In genomic region chr5:150624334-150625163, GRCh38 we compare ENCODE assay signal across 8 cellular contexts. TPM values are rescaled to one million over a fixed set of nuclear protein-coding genes. Genes with fewer than 3 reads are reported as not detected.
DNase-seq lines count a peak whose midpoint lies in the region; ATAC-seq, FAIRE-seq and TF ChIP-seq lines count a peak whose summit lies in the region.

No MANE protein-coding gene starts in this region.

- peak overlapping the region; percentile 94 for H3K4me2 ChIP-seq in A549

- H3K9me3 ChIP-seq in A549 (no peaks in the 10 kb centered on the region), MG63 (no peaks in the 10 kb centered on the region; the same call in 1 of the 2 replicates), cardiac muscle cell (ENCODE audit: low read depth) (no peaks in the 10 kb centered on the region)

- DNase-seq in A549 (ENCODE audit: low read depth in 1 of 2, low spot score in 1 of 2), result peak in 1 of 2 experiments; percentile 70
- DNase-seq in MG63, result no peak
- DNase-seq in activated naive CD4-positive, alpha-beta T cell treated with anti-CD3 and anti-CD28 coated beads, Interleukin-2, amount 10 ng/mL, durations not matched to agents 7 days and 5 days, result peak; percentile 39
- peak; percentile 55 to 63 for DNase-seq in cardiac muscle cell (ENCODE audit: low read depth in 1 of 2, low spot score in 1 of 2)
- DNase-seq in putamen (ENCODE audit: low spot score), result peak; percentile 58

- no peaks in the 10 kb centered on the region for H3K9me3 Mint-ChIP-seq in activated naive CD4-positive, alpha-beta T cell treated with anti-CD3 and anti-CD28 coated beads, Interleukin-2, amount 10 ng/mL, durations not matched to agents 7 days and 5 days

- no peak for TF ChIP-seq CTCF in A549 (IDR thresholded peaks at IDR 0.05)
- no peak for TF ChIP-seq CTCF in cardiac muscle cell (IDR thresholded peaks at IDR 0.05; ENCODE audit: low read depth, low read length)

- peak; percentile 36 to 67 for ATAC-seq in A549
- peak; percentile 32 for ATAC-seq in GM19035 (IDR thresholded peaks at IDR 0.05; ENCODE audit: unreplicated experiment)
- ATAC-seq in HG03280 (IDR thresholded peaks at IDR 0.05; ENCODE audit: unreplicated experiment), result no peak
- ATAC-seq in HG03097 (IDR thresholded peaks at IDR 0.05; ENCODE audit: low FRiP score, unreplicated experiment), result no peak

- no peaks in the 10 kb centered on the region for H3K36me3 Mint-ChIP-seq in activated naive CD4-positive, alpha-beta T cell treated with anti-CD3 and anti-CD28 coated beads, Interleukin-2, amount 10 ng/mL, durations not matched to agents 7 days and 5 days

- TF ChIP-seq EP300 in A549 (IDR thresholded peaks at IDR 0.05), result no peak

- peak overlapping the region; percentile 79 to 96 for H3K27ac ChIP-seq in A549
- H3K27ac ChIP-seq in cardiac muscle cell, result no peak overlapping the region

- H3K4me3 ChIP-seq in A549 (peak overlapping the region; percentile 64), MG63 (peak overlapping the region; percentile 42), cardiac muscle cell (peak overlapping the region; percentile 43)

- peaks cover 66% of the 10 kb centered on the region for H3K27me3 Mint-ChIP-seq in activated naive CD4-positive, alpha-beta T cell treated with anti-CD3 and anti-CD28 coated beads, Interleukin-2, amount 10 ng/mL, durations not matched to agents 7 days and 5 days

- POLR2A ChIA-PET in A549 (lab: Yijun Ruan, JAX), result no interaction called here

- H3K4me1 Mint-ChIP-seq in activated naive CD4-positive, alpha-beta T cell treated with anti-CD3 and anti-CD28 coated beads, Interleukin-2, amount 10 ng/mL, durations not matched to agents 7 days and 5 days, result peaks cover 10% of the 10 kb centered on the region

- peaks cover 48% of the 10 kb centered on the region for H3K4me1 ChIP-seq in A549
- peaks cover 5% of the 10 kb centered on the region for H3K4me1 ChIP-seq in cardiac muscle cell (ENCODE audit: low read depth)

- no peak for TF ChIP-seq POLR2A in A549 (IDR thresholded peaks at IDR 0.05; ENCODE audit: low read length)

- H3K4me3 Mint-ChIP-seq in activated naive CD4-positive, alpha-beta T cell treated with anti-CD3 and anti-CD28 coated beads, Interleukin-2, amount 10 ng/mL, durations not matched to agents 7 days and 5 days, result peak overlapping the region; percentile 73

- no peak overlapping the region for H3K27ac Mint-ChIP-seq in activated naive CD4-positive, alpha-beta T cell treated with anti-CD3 and anti-CD28 coated beads, Interleukin-2, amount 10 ng/mL, durations not matched to agents 7 days and 5 days

- CTCF ChIA-PET in A549 (lab: Yijun Ruan, JAX), result no interaction called here
- CTCF ChIA-PET in activated naive CD4-positive, alpha-beta T cell treated with anti-CD3 and anti-CD28 coated beads, Interleukin-2, amount 10 ng/mL, durations not matched to agents 7 days and 5 days (lab: Charles Lee), result no interaction called here

- no peaks in the 10 kb centered on the region for H3K27me3 ChIP-seq in MG63
- H3K27me3 ChIP-seq in cardiac muscle cell, result no peaks in the 10 kb centered on the region

- WGBS in A549 (ENCODE audit: missing lambda C conversion rate), result 25% methylated on average over 19 of the region's 74 CpGs

- no peak for FAIRE-seq in A549 (lab: Jason Lieb, UNC)

- no peak for TF ChIP-seq RAD21 in A549 (conservative IDR thresholded peaks at IDR 0.05 in 1 of 2, IDR thresholded peaks at IDR 0.05 in 1 of 2)

- H3K36me3 ChIP-seq in MG63 (no peaks in the 10 kb centered on the region), cardiac muscle cell (no peaks in the 10 kb centered on the region)

TF ChIP-seq in A549, 52 proteins besides CTCF, POLR2A, EP300 and RAD21:
- TF ChIP-seq, protein P1, sequence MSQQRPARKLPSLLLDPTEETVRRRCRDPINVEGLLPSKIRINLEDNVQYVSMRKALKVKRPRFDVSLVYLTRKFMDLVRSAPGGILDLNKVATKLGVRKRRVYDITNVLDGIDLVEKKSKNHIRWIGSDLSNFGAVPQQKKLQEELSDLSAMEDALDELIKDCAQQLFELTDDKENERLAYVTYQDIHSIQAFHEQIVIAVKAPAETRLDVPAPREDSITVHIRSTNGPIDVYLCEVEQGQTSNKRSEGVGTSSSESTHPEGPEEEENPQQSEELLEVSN (IDR thresholded peaks at IDR 0.05; ENCODE audit: borderline replicate concordance, low read depth), result 0 out of 2 replicates have a peak, but pooled peaks have one; percentile 28
- TF ChIP-seq HOXB5 (CRISPR knock-in tag; IDR thresholded peaks at IDR 0.05) (no peak), SMC3 (IDR thresholded peaks at IDR 0.05) (0 out of 3 replicates have a peak, but pooled peaks have one; percentile 16), JUNB (IDR thresholded peaks at IDR 0.05) (no peak)
- TF ChIP-seq, protein P2, sequence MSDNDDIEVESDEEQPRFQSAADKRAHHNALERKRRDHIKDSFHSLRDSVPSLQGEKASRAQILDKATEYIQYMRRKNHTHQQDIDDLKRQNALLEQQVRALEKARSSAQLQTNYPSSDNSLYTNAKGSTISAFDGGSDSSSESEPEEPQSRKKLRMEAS (IDR thresholded peaks at IDR 0.05), result peak; percentile 28; the same call in 1 of the 2 replicates

RNA-seq across cellular contexts. Expression of gene SYNPO, which starts 15.9 kb away (rescaled TPM):
- polyA plus RNA-seq in A549 (2011; rRNA removed), result 13.7 and 20.7 TPM in 2 replicates
- polyA plus RNA-seq in A549 (2012; cell fraction: cytosol; rRNA removed), result 12.2 and 15.7 TPM in 2 replicates
- polyA plus RNA-seq in A549 (2012; cell fraction: nucleus; rRNA removed), result 28.5 and 29.0 TPM in 2 replicates
- 33.9 to 43.8 TPM (median 37.1 TPM) in 3 replicates for polyA plus RNA-seq in A549 (2017; fragmentation: RNase III; extraction: RNeasy Plus Mini Kit Qiagen cat#74134 plus additional on column Dnase treatment)
- 51.4 and 51.7 TPM in 2 replicates for polyA minus RNA-seq in A549 (2011; rRNA and poly(A)+ RNA removed)
- total RNA-seq in MG63 (2014; rRNA removed; shearing (Covaris generic); ENCODE audit: low replicate concordance), result 1.2 and 4.6 TPM in 2 replicates
- total RNA-seq in cardiac muscle cell, result 2.7 and 4.4 TPM in 2 replicates
- polyA plus RNA-seq in cardiac muscle cell, result 0.94 and 1.1 TPM in 2 replicates

RNA-seq across cellular contexts. Expression of gene MYOZ3, which starts 36.5 kb away (rescaled TPM):
- polyA plus RNA-seq in A549 (2011; rRNA removed), result 0.06 and 0.13 TPM in 2 replicates
- 0.06 and 0.07 TPM in 2 replicates for polyA plus RNA-seq in A549 (2012; cell fraction: cytosol; rRNA removed)
- polyA plus RNA-seq in A549 (2012; cell fraction: nucleus; rRNA removed), result 0.04 and 0.18 TPM in 2 replicates
- 0.07 to 0.12 TPM (median 0.09 TPM) in 3 replicates for polyA plus RNA-seq in A549 (2017; fragmentation: RNase III; extraction: RNeasy Plus Mini Kit Qiagen cat#74134 plus additional on column Dnase treatment)
- 0.04 TPM in 1 of 2 replicates, not detected in the other for polyA minus RNA-seq in A549 (2011; rRNA and poly(A)+ RNA removed)
- 0.03 TPM in 1 of 2 replicates, not detected in the other for total RNA-seq in MG63 (2014; rRNA removed; shearing (Covaris generic); ENCODE audit: low replicate concordance)
- 2.1 and 6.8 TPM in 2 replicates for total RNA-seq in cardiac muscle cell
- 10.7 and 13.8 TPM in 2 replicates for polyA plus RNA-seq in cardiac muscle cell

Comparison
In these comparisons a context has a peak if more than half of its experiments do, and no peak if none do; other contexts are left out.
1. ATAC-seq: peak in A549 (2 of 2) and GM19035 (single experiment); none in HG03280 (single experiment) and HG03097 (single experiment).
2. Peak in every context shown above with its lines, with median percentiles within 50 percentile points of each other: H3K4me3 ChIP-seq.